Comparison of ENCODE assay signal across 24 cellular contexts in the genomic region with DNA sequence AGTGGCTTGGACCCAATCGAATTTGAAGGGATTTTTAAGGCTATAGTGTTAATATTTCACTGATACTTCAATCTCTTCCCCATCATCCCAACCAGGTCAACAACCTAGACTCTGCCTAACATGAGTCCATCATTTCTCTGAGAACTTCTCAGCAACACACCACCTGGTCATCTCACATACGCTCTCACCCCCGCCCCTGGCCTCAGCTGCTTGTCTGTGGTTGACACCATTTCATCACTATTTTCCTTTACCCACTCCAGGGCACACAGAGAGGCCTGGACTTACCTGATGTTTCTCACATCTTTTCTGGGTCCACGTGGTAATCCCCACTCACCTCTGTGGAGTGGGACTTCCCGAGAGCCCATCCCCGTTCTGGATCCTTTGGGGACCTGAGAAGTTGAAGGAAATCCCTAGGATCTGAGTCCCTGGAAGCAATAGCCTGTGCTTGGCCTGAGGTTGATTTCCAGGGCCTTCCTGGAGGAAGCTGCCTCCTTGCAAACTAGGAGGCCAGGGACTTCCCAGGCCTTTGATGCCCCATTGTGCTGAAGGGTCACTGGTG. TPM values are rescaled to one million over a fixed set of nuclear protein-coding genes. Genes with fewer than 3 reads are reported as not detected.
"Had no signal": no experiment of that assay in that cellular context is flagged by ENCODE, and none has a peak within 500 bp of the region (broad histone marks: within the 10 kb centered on the region; RNA-seq: fewer than 3 reads in every experiment).

No MANE protein-coding gene starts in this region.

- H3K36me3 ChIP-seq: ascending aorta, breast epithelium, lower lobe of right lung, tibial artery had no signal

- H3K36me3 Mint-ChIP-seq: activated naive CD4-positive, alpha-beta T cell treated with anti-CD3 and anti-CD28 coated beads, Interleukin-2, amount 50 U/mL, for 24 hours had no signal

- ATAC-seq: lower lobe of right lung; stimulated activated naive CD8-positive, alpha-beta T cell treated with anti-CD3 and anti-CD28 coated beads, Interleukin-15, Interleukin-2, amounts not matched to agents 100 U/mL and 50 U/mL, for 24 hours had no signal

- DNase-seq: activated CD4-positive, alpha-beta T cell treated with anti-CD3 and anti-CD28 coated beads, Interleukin-2, amount 10 ng/mL, durations not matched to agents 24 days and 14 days; activated CD8-positive, alpha-beta memory T cell treated with anti-CD3 and anti-CD28 coated beads for 24 hours; activated CD8-positive, alpha-beta memory T cell treated with anti-CD3 and anti-CD28 coated beads, Interleukin-2, amount 50 U/mL, for 48 hours; activated gamma-delta T cell; activated T-cell treated with anti-CD3 and anti-CD28 coated beads, Interleukin-2, amount 50 U/mL, for 48 hours; effector CD4-positive, alpha-beta T cell; head of caudate nucleus; lower lobe of right lung; nephron progenitor cell; occipital lobe; stimulated activated naive CD8-positive, alpha-beta T cell treated with anti-CD3 and anti-CD28 coated beads, Interleukin-15, Interleukin-2, amounts not matched to agents 100 U/mL and 50 U/mL, for 24 hours; substantia nigra; tibial artery had no signal

- H3K4me1 ChIP-seq: breast epithelium had no signal

- H3K9me3 Mint-ChIP-seq: activated CD4-positive, alpha-beta T cell treated with anti-CD3 and anti-CD28 coated beads, Interleukin-2, amount 10 ng/mL, durations not matched to agents 24 days and 14 days; activated naive CD4-positive, alpha-beta T cell treated with anti-CD3 and anti-CD28 coated beads, Interleukin-2, amount 50 U/mL, for 24 hours; nephron progenitor cell; T-helper 1 cell treated with Interleukin-12 subunit alpha and Interleukin-12 subunit beta and Interleukin-4 antibody, amounts not matched to agents 30 μg/mL and 1 μg/mL, for 36 hours had no signal

- H3K27me3 ChIP-seq: ascending aorta, breast epithelium had no signal

- H3K4me3 ChIP-seq: ascending aorta, breast epithelium, lower lobe of right lung, tibial artery had no signal

- H3K27me3 Mint-ChIP-seq: activated naive CD4-positive, alpha-beta T cell treated with anti-CD3 and anti-CD28 coated beads, Interleukin-2, amount 50 U/mL, for 24 hours had no signal

- H3K27ac Mint-ChIP-seq: activated CD4-positive, alpha-beta T cell treated with anti-CD3 and anti-CD28 coated beads, Interleukin-2, amount 10 ng/mL, durations not matched to agents 24 days and 14 days; activated naive CD4-positive, alpha-beta T cell treated with anti-CD3 and anti-CD28 coated beads, Interleukin-2, amount 50 U/mL, for 24 hours; T-helper 1 cell treated with Interleukin-12 subunit alpha and Interleukin-12 subunit beta and Interleukin-4 antibody, amounts not matched to agents 30 μg/mL and 1 μg/mL, for 36 hours had no signal

- H3K27ac ChIP-seq: ascending aorta, breast epithelium, lower lobe of right lung, tibial artery had no signal

- H3K9me3 ChIP-seq: ascending aorta, breast epithelium, lower lobe of right lung, tibial artery had no signal

- H3K4me3 Mint-ChIP-seq: activated CD4-positive, alpha-beta T cell treated with anti-CD3 and anti-CD28 coated beads, Interleukin-2, amount 10 ng/mL, durations not matched to agents 24 days and 14 days; activated naive CD4-positive, alpha-beta T cell treated with anti-CD3 and anti-CD28 coated beads, Interleukin-2, amount 50 U/mL, for 24 hours; T-helper 1 cell treated with Interleukin-12 subunit alpha and Interleukin-12 subunit beta and Interleukin-4 antibody, amounts not matched to agents 30 μg/mL and 1 μg/mL, for 36 hours had no signal

RNA-seq across cellular contexts. Expression of gene P2RX3, which starts 3.2 kb away (rescaled TPM):
- total RNA-seq: activated CD4-positive, alpha-beta T cell treated with anti-CD3 and anti-CD28 coated beads, Interleukin-2, amount 10 ng/mL, durations not matched to agents 24 days and 14 days; ascending aorta; breast epithelium; cerebellum; frontal cortex; lower lobe of right lung; occipital lobe; progenitor cell of endocrine pancreas had no signal
- polyA plus RNA-seq: esophagus, keratinocyte had no signal

RNA-seq across cellular contexts. Expression of gene PRG3, which starts 39.6 kb away (rescaled TPM):
- total RNA-seq: activated CD4-positive, alpha-beta T cell treated with anti-CD3 and anti-CD28 coated beads, Interleukin-2, amount 10 ng/mL, durations not matched to agents 24 days and 14 days; ascending aorta; breast epithelium; cerebellum; frontal cortex; lower lobe of right lung; progenitor cell of endocrine pancreas; urinary bladder had no signal
- polyA plus RNA-seq: adipose tissue, esophagus, keratinocyte, urinary bladder had no signal

RNA-seq across cellular contexts. Expression of gene PRG2, which starts 49.1 kb away (rescaled TPM):
- total RNA-seq: ascending aorta, frontal cortex, lower lobe of right lung, occipital lobe, progenitor cell of endocrine pancreas had no signal
- polyA plus RNA-seq: urinary bladder had no signal
